22 cellular contexts compared by ENCODE assay signal in genomic region chr2:12254280-12254860, GRCh38.
"Had no signal": no experiment of that assay in that cellular context is flagged by ENCODE, and none has a peak within 500 bp of the region (broad histone marks: within the 10 kb centered on the region; RNA-seq: fewer than 3 reads in every experiment).

No MANE protein-coding gene starts in this region.

- H3K36me3 ChIP-seq: SJCRH30 had no signal

- FAIRE-seq: HTR-8/SVneo had no signal

- H3K9me3 ChIP-seq: SJCRH30 had no signal

- DNase-seq: KBM-7, MV-4-11, NCI-H1048, NCI-H1105, NCI-H1417, NCI-H1436 treated with DMSO at 0.1 percent for 48 hours, NCI-H1694 treated with DMSO at 0.1 percent for 48 hours, NCI-H1930, NCI-H2081, NCI-H2107, NCI-H2227 treated with DMSO at 0.1 percent for 48 hours, NCI-H446, NCI-H510A, NCI-H524 treated with DMSO at 0.1 percent for 48 hours, NCI-H69, NCI-H774, SHP77 treated with DMSO at 0.1 percent for 48 hours, SJCRH30 had no signal

- H3K4me3 ChIP-seq: SJCRH30 had no signal

- H3K27me3 ChIP-seq: SJCRH30 had no signal

- H3K4me1 ChIP-seq: SJCRH30 had no signal

- H3K27ac ChIP-seq: HL-60, RWPE1, SJCRH30 had no signal

- ATAC-seq: SK-N-SH treated with all-trans-retinoic acid at 6 μM for 48 hours had no signal
